31 cellular contexts compared by ENCODE assay signal in genomic region chr21:29185633-29186032, GRCh38.
"Had no signal": no experiment of that assay in that cellular context is flagged by ENCODE, and none has a peak within 500 bp of the region (broad histone marks: within the 10 kb centered on the region; RNA-seq: fewer than 3 reads in every experiment).

No MANE protein-coding gene starts in this region.

- H2AFZ ChIP-seq: neural progenitor cell had no signal

- H3K4me1 ChIP-seq: neural progenitor cell had no signal

- H3K36me3 ChIP-seq: breast epithelium, neural progenitor cell, pancreas, prostate gland, sigmoid colon, tibial nerve, WERI-Rb-1 had no signal

- ATAC-seq: activated CD4-positive, CD25-positive, alpha-beta regulatory T cell treated with anti-CD3 and anti-CD28 coated beads, Interleukin-2, amount 50 U/mL, for 24 hours; esophagus mucosa; left colon; natural killer cell; pancreas; stimulated activated naive B cell treated with anti-CD40 and anti-IgM and Interleukin-4, amounts not matched to agents 10 μg/mL and 1 μg/mL and 100 μg/mL, for 72 hours had no signal

- H3K9me3 ChIP-seq: breast epithelium, pancreas, prostate gland, sigmoid colon, tibial nerve had no signal

- H3K4me3 ChIP-seq: breast epithelium, neural progenitor cell, pancreas, prostate gland, sigmoid colon, tibial nerve had no signal

- FAIRE-seq: kidney, pancreas, small intestine had no signal

- DNase-seq: activated CD4-positive, alpha-beta T cell treated with anti-CD3 and anti-CD28 coated beads for 48 hours; activated CD4-positive, alpha-beta T cell treated with anti-CD3 and anti-CD28 coated beads, Interleukin-2, amount 50 U/mL, for 48 hours; activated CD8-positive, alpha-beta memory T cell treated with anti-CD3 and anti-CD28 coated beads for 24 hours; activated CD8-positive, alpha-beta memory T cell treated with anti-CD3 and anti-CD28 coated beads, Interleukin-2, amount 50 U/mL, for 4 hours; activated gamma-delta T cell; activated naive CD4-positive, alpha-beta T cell treated with anti-CD3 and anti-CD28 coated beads, Interleukin-2, amount 50 U/mL, for 16 hours; activated T-cell treated with anti-CD3 and anti-CD28 coated beads, Interleukin-2, amount 50 U/mL, for 24 hours; amygdala; central memory CD4-positive, alpha-beta T cell; endodermal cell; foreskin fibroblast; head of caudate nucleus; hippocampal formation; immature natural killer cell; kidney; left colon; natural killer cell; pancreas; retina; sigmoid colon; small intestine; stimulated activated naive B cell treated with anti-CD40 and anti-IgM and Interleukin-4, amounts not matched to agents 10 μg/mL and 1 μg/mL and 100 μg/mL, for 72 hours; SW 1271; T1000; WERI-Rb-1 had no signal

- H3K4me2 ChIP-seq: neural progenitor cell had no signal

- H3K27ac ChIP-seq: breast epithelium, neural progenitor cell, pancreas, prostate gland, sigmoid colon, tibial nerve, WERI-Rb-1 had no signal

- H3K9ac ChIP-seq: neural progenitor cell had no signal

- H3K27me3 ChIP-seq: breast epithelium, neural progenitor cell, pancreas, sigmoid colon, tibial nerve had no signal
